1 cellular context compared by ENCODE assay signal in genomic region chr4:112857461-112857860, GRCh38.
TF ChIP-seq lines count a peak whose summit lies in the region.

No MANE protein-coding gene starts in this region.

TF ChIP-seq in WTC11, 78 proteins besides CTCF, POLR2A, EP300 and RAD21 (continued from another document):
- TF ChIP-seq E2F1 (CRISPR knock-in tag; IDR thresholded peaks at IDR 0.05) (no peak), CREM (CRISPR knock-in tag; IDR thresholded peaks at IDR 0.05) (no peak), ELF4 (CRISPR knock-in tag; IDR thresholded peaks at IDR 0.05; ENCODE audit: low read depth) (no peak), ZNF263 (CRISPR knock-in tag; IDR thresholded peaks at IDR 0.05; ENCODE audit: low read depth) (no peak), ZNF532 (CRISPR knock-in tag; IDR thresholded peaks at IDR 0.05; ENCODE audit: borderline replicate concordance) (no peak)
- TF ChIP-seq, protein P1, sequence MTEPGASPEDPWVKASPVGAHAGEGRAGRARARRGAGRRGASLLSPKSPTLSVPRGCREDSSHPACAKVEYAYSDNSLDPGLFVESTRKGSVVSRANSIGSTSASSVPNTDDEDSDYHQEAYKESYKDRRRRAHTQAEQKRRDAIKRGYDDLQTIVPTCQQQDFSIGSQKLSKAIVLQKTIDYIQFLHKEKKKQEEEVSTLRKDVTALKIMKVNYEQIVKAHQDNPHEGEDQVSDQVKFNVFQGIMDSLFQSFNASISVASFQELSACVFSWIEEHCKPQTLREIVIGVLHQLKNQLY (CRISPR knock-in tag; IDR thresholded peaks at IDR 0.05), result no peak
